ENCODE assay signal across 1 cellular context in the genomic region with DNA sequence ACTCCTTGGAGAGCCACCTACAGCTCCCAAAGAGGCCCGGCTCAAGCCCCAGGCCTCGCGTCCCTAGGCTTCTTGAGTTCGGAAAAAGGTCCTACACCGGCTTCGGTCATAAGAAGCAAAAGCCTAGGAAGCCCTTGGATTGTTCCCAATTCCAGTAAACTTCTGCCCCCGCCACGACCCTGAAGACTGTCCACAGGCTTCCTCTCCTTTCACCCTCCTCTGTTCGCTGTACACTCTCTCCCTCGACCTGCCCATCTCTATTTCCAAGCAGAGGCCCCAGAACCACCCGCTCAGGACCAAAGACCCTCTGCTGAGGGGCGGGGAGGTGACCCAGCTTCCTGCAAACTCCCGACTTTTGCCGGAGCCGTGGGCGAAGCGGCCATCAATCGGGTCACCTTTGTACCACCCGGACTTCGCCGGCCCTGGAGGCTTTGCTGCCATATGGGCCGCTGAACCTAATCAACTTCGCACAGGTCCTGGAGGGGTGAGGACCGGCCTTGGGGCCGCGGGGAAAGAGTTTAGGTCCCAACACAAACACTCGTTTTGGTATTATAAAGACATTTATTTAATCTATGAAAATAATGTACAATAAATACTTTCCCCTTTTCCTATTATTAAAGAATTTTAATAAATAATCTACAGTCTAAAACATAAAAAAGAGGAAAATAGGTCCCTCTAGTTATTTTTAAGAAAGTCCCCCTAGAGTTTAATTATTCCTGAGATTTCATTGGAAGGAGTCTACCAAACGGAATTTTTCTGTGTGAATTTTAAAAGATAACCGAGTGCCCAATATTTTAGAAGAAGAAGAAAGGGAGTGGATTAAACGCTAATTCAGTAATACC.
TF ChIP-seq lines count a peak whose summit lies in the region.

No MANE protein-coding gene starts in this region.

TF ChIP-seq in HCT116, 20 proteins besides CTCF, POLR2A, EP300 and RAD21 (continued from another document):
- TF ChIP-seq, protein P1, sequence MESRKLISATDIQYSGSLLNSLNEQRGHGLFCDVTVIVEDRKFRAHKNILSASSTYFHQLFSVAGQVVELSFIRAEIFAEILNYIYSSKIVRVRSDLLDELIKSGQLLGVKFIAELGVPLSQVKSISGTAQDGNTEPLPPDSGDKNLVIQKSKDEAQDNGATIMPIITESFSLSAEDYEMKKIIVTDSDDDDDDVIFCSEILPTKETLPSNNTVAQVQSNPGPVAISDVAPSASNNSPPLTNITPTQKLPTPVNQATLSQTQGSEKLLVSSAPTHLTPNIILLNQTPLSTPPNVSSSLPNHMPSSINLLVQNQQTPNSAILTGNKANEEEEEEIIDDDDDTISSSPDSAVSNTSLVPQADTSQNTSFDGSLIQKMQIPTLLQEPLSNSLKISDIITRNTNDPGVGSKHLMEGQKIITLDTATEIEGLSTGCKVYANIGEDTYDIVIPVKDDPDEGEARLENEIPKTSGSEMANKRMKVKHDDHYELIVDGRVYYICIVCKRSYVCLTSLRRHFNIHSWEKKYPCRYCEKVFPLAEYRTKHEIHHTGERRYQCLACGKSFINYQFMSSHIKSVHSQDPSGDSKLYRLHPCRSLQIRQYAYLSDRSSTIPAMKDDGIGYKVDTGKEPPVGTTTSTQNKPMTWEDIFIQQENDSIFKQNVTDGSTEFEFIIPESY (IDR thresholded peaks at IDR 0.05; ENCODE audit: extremely low read depth, insufficient replicate concordance, low read length): no peak
- TF ChIP-seq ZFX (IDR thresholded peaks at IDR 0.05): no peak
- TF ChIP-seq ZNF274 (IDR thresholded peaks at IDR 0.05; ENCODE audit: low read depth, low read length): no peak
- no peak for TF ChIP-seq EZH2phosphoT487 (IDR thresholded peaks at IDR 0.05; ENCODE audit: borderline replicate concordance)
- TF ChIP-seq, protein P2, sequence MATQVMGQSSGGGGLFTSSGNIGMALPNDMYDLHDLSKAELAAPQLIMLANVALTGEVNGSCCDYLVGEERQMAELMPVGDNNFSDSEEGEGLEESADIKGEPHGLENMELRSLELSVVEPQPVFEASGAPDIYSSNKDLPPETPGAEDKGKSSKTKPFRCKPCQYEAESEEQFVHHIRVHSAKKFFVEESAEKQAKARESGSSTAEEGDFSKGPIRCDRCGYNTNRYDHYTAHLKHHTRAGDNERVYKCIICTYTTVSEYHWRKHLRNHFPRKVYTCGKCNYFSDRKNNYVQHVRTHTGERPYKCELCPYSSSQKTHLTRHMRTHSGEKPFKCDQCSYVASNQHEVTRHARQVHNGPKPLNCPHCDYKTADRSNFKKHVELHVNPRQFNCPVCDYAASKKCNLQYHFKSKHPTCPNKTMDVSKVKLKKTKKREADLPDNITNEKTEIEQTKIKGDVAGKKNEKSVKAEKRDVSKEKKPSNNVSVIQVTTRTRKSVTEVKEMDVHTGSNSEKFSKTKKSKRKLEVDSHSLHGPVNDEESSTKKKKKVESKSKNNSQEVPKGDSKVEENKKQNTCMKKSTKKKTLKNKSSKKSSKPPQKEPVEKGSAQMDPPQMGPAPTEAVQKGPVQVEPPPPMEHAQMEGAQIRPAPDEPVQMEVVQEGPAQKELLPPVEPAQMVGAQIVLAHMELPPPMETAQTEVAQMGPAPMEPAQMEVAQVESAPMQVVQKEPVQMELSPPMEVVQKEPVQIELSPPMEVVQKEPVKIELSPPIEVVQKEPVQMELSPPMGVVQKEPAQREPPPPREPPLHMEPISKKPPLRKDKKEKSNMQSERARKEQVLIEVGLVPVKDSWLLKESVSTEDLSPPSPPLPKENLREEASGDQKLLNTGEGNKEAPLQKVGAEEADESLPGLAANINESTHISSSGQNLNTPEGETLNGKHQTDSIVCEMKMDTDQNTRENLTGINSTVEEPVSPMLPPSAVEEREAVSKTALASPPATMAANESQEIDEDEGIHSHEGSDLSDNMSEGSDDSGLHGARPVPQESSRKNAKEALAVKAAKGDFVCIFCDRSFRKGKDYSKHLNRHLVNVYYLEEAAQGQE (IDR thresholded peaks at IDR 0.05; ENCODE audit: low read depth): no peak
- TF ChIP-seq JUND (IDR thresholded peaks at IDR 0.05): no peak
- no peak for TF ChIP-seq SRF (IDR thresholded peaks at IDR 0.05; ENCODE audit: low read depth)
- no peak for TF ChIP-seq FOSL1 (IDR thresholded peaks at IDR 0.05; ENCODE audit: low read depth)
- no peak for TF ChIP-seq ELF1 (IDR thresholded peaks at IDR 0.05; ENCODE audit: borderline replicate concordance, low read depth)
- no peak for TF ChIP-seq CEBPB (IDR thresholded peaks at IDR 0.05; ENCODE audit: low read depth)
- TF ChIP-seq POLR2AphosphoS5 (IDR thresholded peaks at IDR 0.05; ENCODE audit: low read depth, low read length): no peak
- TF ChIP-seq TCF7L2 (IDR thresholded peaks at IDR 0.05; ENCODE audit: borderline replicate concordance, extremely low read depth, insufficient read depth, insufficient read length): no peak
